ENCODE assay signal across 21 cellular contexts in the genomic region with DNA sequence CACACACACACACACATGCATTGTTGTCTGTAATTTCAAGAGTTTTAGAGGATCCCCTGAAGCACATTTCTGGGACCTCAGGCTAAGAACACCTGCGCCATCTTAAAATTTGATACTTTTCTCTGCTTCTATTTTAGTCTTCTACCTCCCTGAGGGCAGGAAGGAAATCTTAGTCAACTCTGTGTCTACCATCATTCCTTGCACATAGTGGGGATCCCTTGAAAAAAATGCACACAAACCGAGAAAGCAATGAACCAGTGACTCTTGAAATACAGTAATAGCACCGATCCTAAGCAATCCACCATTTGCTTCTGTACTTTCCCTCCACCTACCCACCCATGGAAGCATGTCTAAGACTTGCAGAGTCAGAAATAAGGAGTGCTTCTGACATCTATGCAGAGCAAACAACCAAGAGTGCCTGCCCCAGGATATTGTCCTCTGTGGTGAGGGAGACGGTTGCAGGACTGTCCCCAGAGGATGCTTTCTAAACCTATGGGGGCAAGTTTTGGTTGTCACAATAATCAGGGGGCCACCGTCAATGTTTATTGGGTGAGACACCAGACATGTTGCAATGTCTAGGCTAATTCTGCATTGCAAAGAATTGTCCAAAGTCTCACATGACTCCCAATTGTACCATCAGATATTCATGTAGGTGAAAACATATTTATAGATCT.
DNase-seq lines count a peak whose midpoint lies in the region; ATAC-seq and TF ChIP-seq lines count a peak whose summit lies in the region.
"Had no signal": no experiment of that assay in that cellular context is flagged by ENCODE, and none has a peak within 500 bp of the region (broad histone marks: within the 10 kb centered on the region; RNA-seq: fewer than 3 reads in every experiment).

No MANE protein-coding gene starts in this region.

- no peaks in the 10 kb centered on the region for H3K9me3 ChIP-seq in HEK293 (ENCODE audit: control insufficient read depth, insufficient read depth, low read depth, low read length)
- no peaks in the 10 kb centered on the region for H3K9me3 ChIP-seq in colonic mucosa
- peaks cover 10% of the 10 kb centered on the region for H3K9me3 ChIP-seq in left ventricle myocardium inferior (replicated peaks)
- H3K9me3 ChIP-seq: SJCRH30 had no signal

- intact Hi-C loops in colonic mucosa (cut with DNase I) (no loop called here), left ventricle myocardium inferior (cut with micrococcal nuclease) (no loop called here)

- H3K9ac ChIP-seq in colonic mucosa (ENCODE audit: low read depth in 2 of 2, low read length in 2 of 2) = no peak overlapping the region

- H3K27ac ChIP-seq in HEK293 (ENCODE audit: extremely low read depth, low read depth, low read length) (no peak overlapping the region), colonic mucosa (no peak overlapping the region), left ventricle myocardium inferior (replicated peaks) (no peak overlapping the region)
- H3K27ac ChIP-seq: RWPE1, SJCRH30 had no signal

- DNase-seq in GM12864 (ENCODE audit: low read depth) (peak; percentile 37), GM19238 (ENCODE audit: insufficient read length, low spot score) (peak; percentile 4), NB4 (ENCODE audit: low read depth) (peak; percentile 92), colonic mucosa (no peak), left ventricle myocardium inferior (no peak), NCI-H146 (lab: John Stamatoyannopoulos, UW) (no peak)
- DNase-seq: Calu3; CD4-positive, alpha-beta memory T cell; DMS53; Karpas-422; NCI-H1417; NCI-H1930; NCI-H2171; NCI-H446; NK-92 treated with Interleukin-12 subunit alpha and Interleukin-12 subunit beta, amount 100 ng/mL, for 24 hours; OCI-M1; SJCRH30; T-helper 2 cell had no signal

- H3K27me3 ChIP-seq in colonic mucosa = no peaks in the 10 kb centered on the region
- no peaks in the 10 kb centered on the region for H3K27me3 ChIP-seq in left ventricle myocardium inferior (ENCODE audit: low read depth)
- H3K27me3 ChIP-seq: SJCRH30 had no signal

- TF ChIP-seq CTCF in GM12864 (IDR thresholded peaks at IDR 0.05; ENCODE audit: low read depth, low read length, missing control alignments) (no peak), HEK293 (tag by site-specific recombination; IDR thresholded peaks at IDR 0.05) (no peak), NB4 (IDR thresholded peaks at IDR 0.05; ENCODE audit: low read depth, low read length) (no peak), colonic mucosa (IDR thresholded peaks at IDR 0.05) (no peak), left ventricle myocardium inferior (IDR thresholded peaks at IDR 0.05; ENCODE audit: borderline replicate concordance) (no peak)

- H3K36me3 ChIP-seq in HEK293 (ENCODE audit: control insufficient read depth in 2 of 2, insufficient read depth in 1 of 2, low read length in 2 of 2) (no peaks in the 10 kb centered on the region), colonic mucosa (no peaks in the 10 kb centered on the region), left ventricle myocardium inferior (no peaks in the 10 kb centered on the region)
- H3K36me3 ChIP-seq: SJCRH30 had no signal

- POLR2A ChIA-PET in HEK293 (lab: Yijun Ruan, JAX) = no interaction called here

- H3K4me3 ChIP-seq in GM12864 (ENCODE audit: low read depth, low read length) = no peak overlapping the region
- H3K4me3 ChIP-seq in HEK293 (ENCODE audit: low read depth, low read length) = no peak overlapping the region
- no peak overlapping the region for H3K4me3 ChIP-seq in NB4 (ENCODE audit: low read depth, low read length)
- H3K4me3 ChIP-seq in colonic mucosa = no peak overlapping the region
- H3K4me3 ChIP-seq in left ventricle myocardium inferior = no peak overlapping the region
- H3K4me3 ChIP-seq: SJCRH30 had no signal

- no peak for ATAC-seq in HG03565 (IDR thresholded peaks at IDR 0.05; ENCODE audit: unreplicated experiment)

- no peaks in the 10 kb centered on the region for H3K4me1 ChIP-seq in HEK293 (ENCODE audit: control insufficient read depth, insufficient read depth, low read length)
- H3K4me1 ChIP-seq in colonic mucosa = no peaks in the 10 kb centered on the region
- peaks cover 9% of the 10 kb centered on the region for H3K4me1 ChIP-seq in left ventricle myocardium inferior
- H3K4me1 ChIP-seq: SJCRH30 had no signal

- TF ChIP-seq POLR2A in NB4 (IDR thresholded peaks at IDR 0.05; ENCODE audit: extremely low read depth, insufficient read length) = no peak

- CTCF ChIA-PET in HEK293 (lab: Yijun Ruan, JAX) = interaction anchor here (0.6 to 1.0 kb wide), 2 partner anchors 10 to 550 kb away, joined by 3 to 5 read pairs; no protein-coding TSS in a partner anchor

TF ChIP-seq in HEK293, 187 proteins besides CTCF, POLR2A, EP300 and RAD21:
- TF ChIP-seq, protein P1, sequence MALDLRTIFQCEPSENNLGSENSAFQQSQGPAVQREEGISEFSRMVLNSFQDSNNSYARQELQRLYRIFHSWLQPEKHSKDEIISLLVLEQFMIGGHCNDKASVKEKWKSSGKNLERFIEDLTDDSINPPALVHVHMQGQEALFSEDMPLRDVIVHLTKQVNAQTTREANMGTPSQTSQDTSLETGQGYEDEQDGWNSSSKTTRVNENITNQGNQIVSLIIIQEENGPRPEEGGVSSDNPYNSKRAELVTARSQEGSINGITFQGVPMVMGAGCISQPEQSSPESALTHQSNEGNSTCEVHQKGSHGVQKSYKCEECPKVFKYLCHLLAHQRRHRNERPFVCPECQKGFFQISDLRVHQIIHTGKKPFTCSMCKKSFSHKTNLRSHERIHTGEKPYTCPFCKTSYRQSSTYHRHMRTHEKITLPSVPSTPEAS (tag by site-specific recombination; IDR thresholded peaks at IDR 0.05) = 0 out of 2 replicates have a peak, but pooled peaks have one; percentile 13
- TF ChIP-seq ZNF394 (tag by site-specific recombination; IDR thresholded peaks at IDR 0.05; ENCODE audit: borderline replicate concordance) = no peak
TF ChIP-seq in HEK293: peak in this region for 1.

Comparison
In these comparisons a context has a peak if more than half of its experiments do, and no peak if none do; other contexts are left out.
1. DNase-seq: peak in GM12864 (single experiment), GM19238 (single experiment) and NB4 (single experiment); none in colonic mucosa (single experiment), left ventricle myocardium inferior (single experiment) and NCI-H146 (single experiment).